20 cellular contexts compared by ENCODE assay signal in genomic region chr7:94240902-94241301, GRCh38.
A peak's percentile ranks its signal among the peaks of the same experiment; 100 is the strongest.
DNase-seq lines count a peak whose midpoint lies in the region; ATAC-seq, FAIRE-seq and TF ChIP-seq lines count a peak whose summit lies in the region.
"Had no signal": no experiment of that assay in that cellular context is flagged by ENCODE, and none has a peak within 500 bp of the region (broad histone marks: within the 10 kb centered on the region; RNA-seq: fewer than 3 reads in every experiment).

No MANE protein-coding gene starts in this region.

- 64% methylated on average over 6 of the region's 6 CpGs for WGBS in right cardiac atrium
- 75 to 86% methylated on average over 6 of the region's 6 CpGs for WGBS in heart right ventricle, 2 donors
- WGBS in aorta, 2 donors, result 11 to 36% methylated on average over 6 of the region's 6 CpGs

- ATAC-seq in right cardiac atrium (peak; percentile 48 to 53), heart right ventricle (no peak), aorta (ENCODE audit: low FRiP score) (peak; percentile 49), GM21515 (IDR thresholded peaks at IDR 0.05; ENCODE audit: unreplicated experiment) (no peak), mucosa of descending colon (no peak)
- ATAC-seq: GM12878 had no signal

- H3K9ac ChIP-seq in endothelial cell of umbilical vein (replicated peaks; ENCODE audit: extremely low read depth, insufficient read depth, low read length), result no peak overlapping the region
- H3K9ac ChIP-seq: KMS-11 had no signal

- CTCF ChIA-PET in endothelial cell of umbilical vein (lab: Charles Lee), result interaction anchor here (1.0 kb wide), 1 partner anchor 9 kb away, joined by 3 read pairs; no protein-coding TSS in a partner anchor

- dilution Hi-C loops in endothelial cell of umbilical vein (cut with MboI; ENCODE audit: extremely low pct_ligation_motif_present, low sequenced_read_pairs), result no loop called here

- no peaks in the 10 kb centered on the region for H4K20me1 ChIP-seq in endothelial cell of umbilical vein (replicated peaks; ENCODE audit: control insufficient read depth, extremely low read depth, insufficient read depth, low read length)

- H3K4me1 ChIP-seq in right cardiac atrium (ENCODE audit: control insufficient read depth, insufficient read depth, low read length), result peaks cover 3% of the 10 kb centered on the region
- peaks cover 0 to 16% (median 8%) of the 10 kb centered on the region in 9 donors for H3K4me1 ChIP-seq in heart right ventricle
- H3K4me1 ChIP-seq in endothelial cell of umbilical vein (ENCODE audit: control insufficient read depth, extremely low read depth, insufficient read depth, low read length), result no peaks in the 10 kb centered on the region
- no peaks in the 10 kb centered on the region for H3K4me1 ChIP-seq in aorta (ENCODE audit: control insufficient read depth in 1 of 2, insufficient read depth in 2 of 2, low read length in 2 of 2)
- H3K4me1 ChIP-seq in mucosa of descending colon (ENCODE audit: low read depth), result no peaks in the 10 kb centered on the region

- no peak for FAIRE-seq in endothelial cell of umbilical vein (lab: Jason Lieb, UNC)
- FAIRE-seq: GM12878 had no signal

- H3K4me2 ChIP-seq in endothelial cell of umbilical vein (ENCODE audit: insufficient read depth, low read length), result no peak overlapping the region
- H3K4me2 ChIP-seq: KMS-11, PC-9 had no signal

- TF ChIP-seq POLR2A in endothelial cell of umbilical vein (IDR thresholded peaks at IDR 0.05; ENCODE audit: low read depth, low read length), result no peak

- H2AFZ ChIP-seq in endothelial cell of umbilical vein (ENCODE audit: low read depth, low read length), result peak overlapping the region; percentile 1
- H2AFZ ChIP-seq: PC-9 had no signal

- H3K36me3 ChIP-seq in heart right ventricle (no peaks in the 10 kb centered on the region), endothelial cell of umbilical vein (ENCODE audit: control insufficient read depth in 2 of 2, extremely low read depth in 1 of 2, insufficient read depth in 2 of 2, low read length in 2 of 2) (no peaks in the 10 kb centered on the region), aorta (ENCODE audit: control insufficient read depth in 1 of 2, insufficient read depth in 2 of 2, low read length in 1 of 2) (no peaks in the 10 kb centered on the region), mucosa of descending colon (ENCODE audit: low read depth) (no peaks in the 10 kb centered on the region)

- H3K9me3 ChIP-seq in right cardiac atrium (ENCODE audit: control insufficient read depth, low read length) (no peaks in the 10 kb centered on the region), heart right ventricle (no peaks in the 10 kb centered on the region), endothelial cell of umbilical vein (replicated peaks; ENCODE audit: control insufficient read depth, insufficient read depth, low read length) (no peaks in the 10 kb centered on the region), aorta (ENCODE audit: control insufficient read depth, low read length) (no peaks in the 10 kb centered on the region), mucosa of descending colon (no peaks in the 10 kb centered on the region)

- H3K27me3 ChIP-seq in right cardiac atrium (ENCODE audit: control insufficient read depth, insufficient read depth) (no peaks in the 10 kb centered on the region), heart right ventricle (no peaks in the 10 kb centered on the region), endothelial cell of umbilical vein (ENCODE audit: control insufficient read depth in 2 of 2, insufficient read depth in 2 of 2, low read length in 2 of 2) (no peaks in the 10 kb centered on the region), aorta (ENCODE audit: control insufficient read depth in 1 of 2, insufficient read depth in 2 of 2, low read length in 1 of 2) (no peaks in the 10 kb centered on the region)

- TF ChIP-seq CTCF in heart right ventricle (IDR thresholded peaks at IDR 0.05), result no peak
- TF ChIP-seq CTCF in endothelial cell of umbilical vein (IDR thresholded peaks at IDR 0.05; ENCODE audit: extremely low read depth in 1 of 2, insufficient read depth in 1 of 2, low read depth in 1 of 2, low read length in 2 of 2), result no peak
- no peak for TF ChIP-seq CTCF in mucosa of descending colon (IDR thresholded peaks at IDR 0.05)

- DNase-seq in right cardiac atrium (no peak), heart right ventricle (no peak), endothelial cell of umbilical vein (ENCODE audit: low read depth, low spot score) (no peak), myocyte (ENCODE audit: low read depth) (peak; percentile 54), aorta (no peak), NCI-H187 (lab: John Stamatoyannopoulos, UW) (no peak), mucosa of descending colon (no peak)
- DNase-seq: CD4-positive, alpha-beta T cell; DMS153; H7; HFFc6; NCI-H1048; NCI-H1436 treated with DMSO at 0.1 percent for 48 hours; NCI-H2107; NCI-H510A; NCI-H774; PC-9 had no signal

- no peaks in the 10 kb centered on the region for H3K79me2 ChIP-seq in endothelial cell of umbilical vein (ENCODE audit: control insufficient read depth, insufficient read depth, low read length)

- BruUV-seq in endothelial cell of umbilical vein (replicated peaks; lab: Mats Ljungman, UMichigan), result no TSS peak

- no peak overlapping the region for H3K27ac ChIP-seq in right cardiac atrium (ENCODE audit: low read length)
- H3K27ac ChIP-seq in heart right ventricle, result no peak overlapping the region
- H3K27ac ChIP-seq in endothelial cell of umbilical vein (ENCODE audit: insufficient read depth, low read depth, low read length), result no peak overlapping the region
- H3K27ac ChIP-seq in aorta (ENCODE audit: low read depth in 1 of 2, low read length in 2 of 2), result no peak overlapping the region
- H3K27ac ChIP-seq: KMS-11, PC-9 had no signal

- H3K4me3 ChIP-seq in right cardiac atrium (ENCODE audit: low read length) (no peak overlapping the region), heart right ventricle (no peak overlapping the region), endothelial cell of umbilical vein (replicated peaks in 1 of 3; ENCODE audit: insufficient read depth in 1 of 3, low read depth in 1 of 3, low read length in 3 of 3) (no peak overlapping the region), aorta (ENCODE audit: low read length in 2 of 2) (no peak overlapping the region), mucosa of descending colon (no peak overlapping the region)
- H3K4me3 ChIP-seq: GM12878, PC-9 had no signal

- POLR2A ChIA-PET in endothelial cell of umbilical vein (lab: Charles Lee), result no interaction called here

- intact Hi-C loops in right cardiac atrium (cut with DNase I) (no loop called here), heart right ventricle (cut with DNase I) (no loop called here), endothelial cell of umbilical vein (cut with micrococcal nuclease) (no loop called here), aorta (cut with DNase I) (no loop called here), mucosa of descending colon (cut with DNase I, micrococcal nuclease) (no loop called here)

- no peaks in the 10 kb centered on the region for H3K9me1 ChIP-seq in endothelial cell of umbilical vein (replicated peaks; ENCODE audit: control insufficient read depth, extremely low read depth, insufficient read depth, low read length)

TF ChIP-seq in endothelial cell of umbilical vein, 7 proteins besides CTCF, POLR2A, EP300 and RAD21:
- TF ChIP-seq JUN (IDR thresholded peaks at IDR 0.05; ENCODE audit: borderline replicate concordance, insufficient read depth, insufficient read length, low read depth) (no peak), FOS (IDR thresholded peaks at IDR 0.05; ENCODE audit: borderline replicate concordance, insufficient read depth, low read length) (no peak), POLR2AphosphoS5 (IDR thresholded peaks at IDR 0.05; ENCODE audit: insufficient read depth, low read depth, low read length) (no peak), MYC (IDR thresholded peaks at IDR 0.05; ENCODE audit: low read depth, low read length) (no peak), EZH2 (IDR thresholded peaks at IDR 0.05; ENCODE audit: borderline replicate concordance, low read depth, low read length, severe bottlenecking) (no peak), MAX (IDR thresholded peaks at IDR 0.05; ENCODE audit: insufficient read depth, insufficient read length) (no peak), GATA2 (IDR thresholded peaks at IDR 0.05; ENCODE audit: insufficient read depth, insufficient read length, low read depth, low read length) (no peak)

Comparison
In these comparisons a context has a peak if more than half of its experiments do, and no peak if none do; other contexts are left out.
1. ATAC-seq: peak in right cardiac atrium (2 of 2) and aorta (single experiment); none in heart right ventricle (0 of 8), GM21515 (single experiment) and mucosa of descending colon (single experiment).